In genomic region chr14:52961060-52961639, GRCh38 we compare ENCODE assay signal across 8 cellular contexts. TPM values are rescaled to one million over a fixed set of nuclear protein-coding genes. Genes with fewer than 3 reads are reported as not detected.
DNase-seq lines count a peak whose midpoint lies in the region; ATAC-seq and TF ChIP-seq lines count a peak whose summit lies in the region.

No MANE protein-coding gene starts in this region.

- TF ChIP-seq CTCF in HFFc6 (IDR thresholded peaks at IDR 0.05) (peak; percentile 80), natural killer cell (IDR thresholded peaks at IDR 0.05) (peak; percentile 79)
- peak; percentile 60 for TF ChIP-seq CTCF in activated CD8-positive, alpha-beta T cell treated with anti-CD3 and anti-CD28 coated beads for 36 hours (IDR thresholded peaks at IDR 0.05)

- DNase-seq in DMS53 (lab: John Stamatoyannopoulos, UW) (peak; percentile 73), HFFc6 (peak; percentile 57), NCI-H460 (ENCODE audit: extremely low read depth, low read depth) (peak; percentile 68), natural killer cell (peak; percentile 39), ureter (ENCODE audit: low spot score) (peak; percentile 64)
- DNase-seq in activated CD8-positive, alpha-beta T cell treated with anti-CD3 and anti-CD28 coated beads for 36 hours: peak; percentile 64

- peak; percentile 83 for ATAC-seq in activated CD8-positive, alpha-beta T cell treated with anti-CD3 and anti-CD28 coated beads for 36 hours
- ATAC-seq in esophagus mucosa (peak; percentile 75), natural killer cell (peak; percentile 83 to 97 (median 95)), GM19324 (IDR thresholded peaks at IDR 0.05; ENCODE audit: low FRiP score, unreplicated experiment) (no peak)

- CTCF ChIA-PET in activated CD8-positive, alpha-beta T cell treated with anti-CD3 and anti-CD28 coated beads for 36 hours (lab: Charles Lee): interaction anchor here (0.6 to 4.2 kb wide), 26 partner anchors 9 to 676 kb away, joined by 3 to 49 read pairs (median 4); partner anchors contain the start of gene FERMT2

- H3K4me1 Mint-ChIP-seq in HFFc6 (ENCODE audit: low read depth) (peaks cover 16% of the 10 kb centered on the region; the same call in 1 of the 2 replicates), natural killer cell (peaks cover 4 to 5% of the 10 kb centered on the region in 2 donors)
- H3K4me1 Mint-ChIP-seq in activated CD8-positive, alpha-beta T cell treated with anti-CD3 and anti-CD28 coated beads for 36 hours (ENCODE audit: low read depth): peaks cover 3% of the 10 kb centered on the region

- no peaks in the 10 kb centered on the region for H3K36me3 Mint-ChIP-seq in HFFc6 (ENCODE audit: low read depth)
- H3K36me3 Mint-ChIP-seq in activated CD8-positive, alpha-beta T cell treated with anti-CD3 and anti-CD28 coated beads for 36 hours (ENCODE audit: low read depth): no peaks in the 10 kb centered on the region
- no peaks in the 10 kb centered on the region for H3K36me3 Mint-ChIP-seq in natural killer cell

- H3K9me3 Mint-ChIP-seq in HFFc6 (no peaks in the 10 kb centered on the region), natural killer cell (no peaks in the 10 kb centered on the region)
- H3K9me3 Mint-ChIP-seq in activated CD8-positive, alpha-beta T cell treated with anti-CD3 and anti-CD28 coated beads for 36 hours: no peaks in the 10 kb centered on the region

- POLR2A ChIA-PET in activated CD8-positive, alpha-beta T cell treated with anti-CD3 and anti-CD28 coated beads for 36 hours (lab: Charles Lee): interaction anchor here (1.2 to 1.3 kb wide), 2 partner anchors 136 to 138 kb away, joined by 3 read pairs; no protein-coding TSS in a partner anchor

- H3K27ac Mint-ChIP-seq in HFFc6 (no peak overlapping the region), natural killer cell (no peak overlapping the region)
- H3K27ac Mint-ChIP-seq in activated CD8-positive, alpha-beta T cell treated with anti-CD3 and anti-CD28 coated beads for 36 hours: no peak overlapping the region

- no peaks in the 10 kb centered on the region for H3K27me3 Mint-ChIP-seq in HFFc6 (ENCODE audit: insufficient read depth)
- no peaks in the 10 kb centered on the region for H3K27me3 Mint-ChIP-seq in activated CD8-positive, alpha-beta T cell treated with anti-CD3 and anti-CD28 coated beads for 36 hours
- no peaks in the 10 kb centered on the region for H3K27me3 Mint-ChIP-seq in natural killer cell (ENCODE audit: low read depth in 2 of 2)

- intact Hi-C loops in activated CD8-positive, alpha-beta T cell treated with anti-CD3 and anti-CD28 coated beads for 36 hours (cut with micrococcal nuclease): loop anchor here (1.0 kb wide), 1 partner anchor 138 kb away; no protein-coding TSS in a partner anchor
- intact Hi-C loops in natural killer cell (cut with micrococcal nuclease): loop anchor here (1.0 kb wide), 2 partner anchors 37 to 138 kb away; no protein-coding TSS in a partner anchor

- no peak overlapping the region for H3K4me3 Mint-ChIP-seq in HFFc6
- H3K4me3 Mint-ChIP-seq in activated CD8-positive, alpha-beta T cell treated with anti-CD3 and anti-CD28 coated beads for 36 hours: no peak overlapping the region
- no peak overlapping the region for H3K4me3 Mint-ChIP-seq in natural killer cell

RNA-seq across cellular contexts. Expression of gene FERMT2, which starts 10.3 kb away (rescaled TPM):
- 100 to 1,000 TPM; 109 to 152 (median 127) TPM for total RNA-seq in HFFc6 (2021; fragmentation: NEBNext Ultra II Directional; extraction: Animal tissue kit (Norgen Biotek cat#: 25700))
- 62.2 and 62.3 TPM in 2 replicates for total RNA-seq in NCI-H460 (2014; rRNA removed; shearing (Covaris generic))
- 41.9 and 59.3 TPM in 2 replicates for polyA plus RNA-seq in NCI-H460 (2014; cell fraction: nucleus; rRNA removed)
- total RNA-seq in activated CD8-positive, alpha-beta T cell treated with anti-CD3 and anti-CD28 coated beads for 36 hours: 1 to 10 TPM in 1 of 2 experiments, under 1 TPM in 1; 0.77 to 1.0 TPM
- total RNA-seq in esophagus mucosa: 4.1 TPM
- 1 to 10 TPM in 1 of 3 donors, under 1 TPM in 2; 0.58 to 1.7 (median 0.92) TPM for total RNA-seq in natural killer cell
- total RNA-seq in ureter: 82.3 TPM

Comparison
In these comparisons a context has a peak if more than half of its experiments do, and no peak if none do; other contexts are left out.
1. RNA of gene FERMT2, which starts 10.3 kb away (total RNA-seq): 109 to 152 TPM in HFFc6, 82.3 TPM in ureter (single experiment) and 62.2 to 62.3 TPM in NCI-H460; 4.1 TPM in esophagus mucosa (single experiment), 0.77 to 1.0 TPM in activated CD8-positive, alpha-beta T cell treated with anti-CD3 and anti-CD28 coated beads for 36 hours and 0.58 to 1.7 TPM in natural killer cell; every median in the first group is over 10 times any median in the second.
2. Peak in every context shown above with its lines, with median percentiles within 50 percentile points of each other: DNase-seq and CTCF ChIP-seq.